Comparison of ENCODE assay signal across 26 cellular contexts in genomic region chr16:88613-89012, GRCh38.
"Had no signal": no experiment of that assay in that cellular context is flagged by ENCODE, and none has a peak within 500 bp of the region (broad histone marks: within the 10 kb centered on the region; RNA-seq: fewer than 3 reads in every experiment).

No MANE protein-coding gene starts in this region.

- DNase-seq: colonic mucosa; effector CD8-positive, alpha-beta T cell; endodermal cell; erythroblast; esophagus squamous epithelium; foreskin melanocyte; glutamatergic neuron; heart right ventricle; hippocampal formation; islet precursor cell; natural killer cell; stimulated activated CD4-positive, alpha-beta T cell treated with anti-CD3 and anti-CD28 coated beads, Interleukin-2, amount 100 ng/mL, for 24 hours; stimulated activated CD4-positive, alpha-beta T cell treated with anti-CD3 and anti-CD28 coated beads, Interleukin-4, amount 100 ng/mL, for 24 hours; stimulated activated naive CD4-positive, alpha-beta T cell treated with Interleukin-2 at 50 U/mL for 16 hours; stomach; thyroid gland; trophoblast cell had no signal

- H3K4me3 ChIP-seq: colonic mucosa, esophagus squamous epithelium, heart right ventricle, lung, smooth muscle cell, stomach, thyroid gland had no signal

- H3K4me3 Mint-ChIP-seq: dendritic cell treated with granulocyte-macrophage colony-stimulating factor and Interleukin-4, amounts not matched to agents 40 ng/mL and 50 ng/mL, for 4 days; endodermal cell; memory B cell; natural killer cell; stimulated activated effector memory CD8-positive, alpha-beta T cell treated with anti-CD3 and anti-CD28 coated beads, Interleukin-12 subunit alpha, Interleukin-12 subunit beta, amount 100 ng/mL, for 72 hours had no signal

- H3K27ac Mint-ChIP-seq: dendritic cell treated with granulocyte-macrophage colony-stimulating factor and Interleukin-4, amounts not matched to agents 40 ng/mL and 50 ng/mL, for 4 days; endodermal cell; memory B cell; natural killer cell; stimulated activated effector memory CD8-positive, alpha-beta T cell treated with anti-CD3 and anti-CD28 coated beads, Interleukin-12 subunit alpha, Interleukin-12 subunit beta, amount 100 ng/mL, for 72 hours had no signal

- FAIRE-seq: endothelial cell of umbilical vein had no signal

- H3K4me1 Mint-ChIP-seq: endodermal cell had no signal

- H3K36me3 Mint-ChIP-seq: natural killer cell had no signal

- H3K27me3 Mint-ChIP-seq: dendritic cell treated with granulocyte-macrophage colony-stimulating factor and Interleukin-4, amounts not matched to agents 40 ng/mL and 50 ng/mL, for 4 days; memory B cell; progenitor cell of endocrine pancreas had no signal

- H3K9me3 ChIP-seq: colonic mucosa, esophagus squamous epithelium, heart right ventricle, neutrophil, stomach, thyroid gland had no signal

- H3K9me3 Mint-ChIP-seq: dendritic cell treated with granulocyte-macrophage colony-stimulating factor and Interleukin-4, amounts not matched to agents 40 ng/mL and 50 ng/mL, for 4 days; endodermal cell; memory B cell; natural killer cell; stimulated activated effector memory CD8-positive, alpha-beta T cell treated with anti-CD3 and anti-CD28 coated beads, Interleukin-12 subunit alpha, Interleukin-12 subunit beta, amount 100 ng/mL, for 72 hours had no signal

- H3K9ac ChIP-seq: parathyroid adenoma had no signal

- H3K27ac ChIP-seq: colonic mucosa, esophagus squamous epithelium, heart right ventricle, neutrophil, parathyroid adenoma, stomach, thyroid gland had no signal
